In genomic region chr19:42488783-42489521, GRCh38 we compare ENCODE assay signal across 28 cellular contexts. TPM values are rescaled to one million over a fixed set of nuclear protein-coding genes. Genes with fewer than 3 reads are reported as not detected.
DNase-seq lines count a peak whose midpoint lies in the region; TF ChIP-seq lines count a peak whose summit lies in the region.
"Had no signal": no experiment of that assay in that cellular context is flagged by ENCODE, and none has a peak within 500 bp of the region (broad histone marks: within the 10 kb centered on the region; RNA-seq: fewer than 3 reads in every experiment).

No MANE protein-coding gene starts in this region.

- TF ChIP-seq CTCF in mammary epithelial cell (conservative IDR thresholded peaks at IDR 0.05 in 1 of 2, IDR thresholded peaks at IDR 0.05 in 1 of 2; ENCODE audit: extremely low read depth in 1 of 2, insufficient read depth in 1 of 2, low read depth in 1 of 2, low read length in 2 of 2) = no peak
- TF ChIP-seq CTCF in progenitor cell of endocrine pancreas (IDR thresholded peaks at IDR 0.05; ENCODE audit: unreplicated experiment) = no peak
- TF ChIP-seq CTCF in RWPE1 (conservative IDR thresholded peaks at IDR 0.05; ENCODE audit: low read depth) = no peak

- BruUV-seq in mammary epithelial cell (replicated peaks; lab: Mats Ljungman, UMichigan) = no TSS peak

- H3K27me3 Mint-ChIP-seq in progenitor cell of endocrine pancreas = no peaks in the 10 kb centered on the region
- H3K27me3 Mint-ChIP-seq: activated B cell treated with CpG ODN at 0.5 μM for 24 hours; activated CD4-positive, alpha-beta memory T cell treated with anti-CD3 and anti-CD28 coated beads for 36 hours had no signal

- no peak overlapping the region for H3K4me3 ChIP-seq in mammary epithelial cell (replicated peaks in 1 of 3; ENCODE audit: insufficient read depth in 1 of 3, low read depth in 2 of 3, low read length in 3 of 3)
- H3K4me3 ChIP-seq: coronary artery, heart left ventricle, spleen, stomach, upper lobe of right lung had no signal

- H3K4me1 Mint-ChIP-seq in progenitor cell of endocrine pancreas (ENCODE audit: low read depth) = peaks cover 23% of the 10 kb centered on the region
- H3K4me1 Mint-ChIP-seq: activated B cell treated with CpG ODN at 0.5 μM for 24 hours had no signal

- H3K9ac ChIP-seq in mammary epithelial cell (ENCODE audit: insufficient read depth, low read length) = no peak overlapping the region

- H3K4me1 ChIP-seq in mammary epithelial cell (ENCODE audit: insufficient read depth, low read length) = peaks cover 4% of the 10 kb centered on the region
- H3K4me1 ChIP-seq: BE2C, spleen, upper lobe of right lung had no signal

- no peaks in the 10 kb centered on the region for H3K79me2 ChIP-seq in mammary epithelial cell (ENCODE audit: insufficient read depth, low read length)

- no peaks in the 10 kb centered on the region for H3K27me3 ChIP-seq in mammary epithelial cell (ENCODE audit: insufficient read depth, low read length)
- H3K27me3 ChIP-seq: brain microvascular endothelial cell, heart left ventricle, neutrophil, spleen, stomach, upper lobe of right lung had no signal

- H3K27ac ChIP-seq in mammary epithelial cell (ENCODE audit: insufficient read depth, low read depth, low read length) (no peak overlapping the region), RWPE1 (no peak overlapping the region)
- H3K27ac ChIP-seq: brain microvascular endothelial cell, coronary artery, heart left ventricle, neutrophil, spleen, upper lobe of right lung had no signal

- no peaks in the 10 kb centered on the region for H4K20me1 ChIP-seq in mammary epithelial cell (ENCODE audit: insufficient read depth, low read length)

- H3K9me3 Mint-ChIP-seq in progenitor cell of endocrine pancreas (ENCODE audit: low read depth) = no peaks in the 10 kb centered on the region
- H3K9me3 Mint-ChIP-seq: activated B cell treated with CpG ODN at 0.5 μM for 24 hours; activated CD4-positive, alpha-beta memory T cell treated with anti-CD3 and anti-CD28 coated beads for 36 hours; T-helper 2 cell treated with Interferon-gamma antibody and Interleukin-4, amounts not matched to agents 5 μg/mL and 100 μg/mL, for 36 hours had no signal

- POLR2A ChIA-PET in RWPE1 (lab: Yijun Ruan, JAX; ENCODE audit: low non-redundant PET) = no interaction called here

- no peaks in the 10 kb centered on the region for H3K36me3 ChIP-seq in mammary epithelial cell (ENCODE audit: insufficient read depth, low read length)
- H3K36me3 ChIP-seq: BE2C, brain microvascular endothelial cell, heart left ventricle, neutrophil, spleen, stomach, upper lobe of right lung had no signal

- H3K4me3 Mint-ChIP-seq in progenitor cell of endocrine pancreas (ENCODE audit: low read depth) = no peak overlapping the region
- H3K4me3 Mint-ChIP-seq: activated B cell treated with CpG ODN at 0.5 μM for 24 hours; activated CD4-positive, alpha-beta memory T cell treated with anti-CD3 and anti-CD28 coated beads for 36 hours; T-helper 2 cell treated with Interferon-gamma antibody and Interleukin-4, amounts not matched to agents 5 μg/mL and 100 μg/mL, for 36 hours had no signal

- no peak overlapping the region for H3K4me2 ChIP-seq in mammary epithelial cell (ENCODE audit: insufficient read depth, low read depth, low read length)

- WGBS in mammary epithelial cell (ENCODE audit: low coverage, missing lambda C conversion rate) = 25% methylated on average over 6 of the region's 6 CpGs

- intact Hi-C loops in mammary epithelial cell (cut with micrococcal nuclease) = no loop called here

- no peak overlapping the region for H2AFZ ChIP-seq in mammary epithelial cell (ENCODE audit: low read depth, low read length)

- no peaks in the 10 kb centered on the region for H3K36me3 Mint-ChIP-seq in progenitor cell of endocrine pancreas (ENCODE audit: insufficient read depth)
- H3K36me3 Mint-ChIP-seq: activated CD4-positive, alpha-beta memory T cell treated with anti-CD3 and anti-CD28 coated beads for 36 hours had no signal

- H3K27ac Mint-ChIP-seq in progenitor cell of endocrine pancreas = peak overlapping the region; percentile 92
- H3K27ac Mint-ChIP-seq: activated B cell treated with CpG ODN at 0.5 μM for 24 hours; activated CD4-positive, alpha-beta memory T cell treated with anti-CD3 and anti-CD28 coated beads for 36 hours; T-helper 2 cell treated with Interferon-gamma antibody and Interleukin-4, amounts not matched to agents 5 μg/mL and 100 μg/mL, for 36 hours had no signal

- H3K9me3 ChIP-seq in mammary epithelial cell (replicated peaks; ENCODE audit: insufficient read depth, low read length) = no peaks in the 10 kb centered on the region
- H3K9me3 ChIP-seq: BE2C, heart left ventricle, neutrophil, spleen, stomach, upper lobe of right lung had no signal

- DNase-seq in NCI-H146 (lab: John Stamatoyannopoulos, UW) (peak; percentile 29), NCI-H146 treated with DMSO at 0.1 percent for 48 hours (lab: John Stamatoyannopoulos, UW; ENCODE audit: unreplicated experiment) (no peak), MV-4-11 (lab: John Stamatoyannopoulos, UW) (peak; percentile 14), mammary epithelial cell (peak; percentile 21), progenitor cell of endocrine pancreas (ENCODE audit: low spot score, unreplicated experiment) (no peak), D341Med (ENCODE audit: low spot score) (no peak), cortex of kidney (lab: John Stamatoyannopoulos, UW) (no peak), RWPE1 (ENCODE audit: low spot score) (no peak)
- DNase-seq: 8988T; activated B cell treated with CpG ODN at 0.5 μM for 24 hours; activated CD4-positive, alpha-beta memory T cell treated with anti-CD3 and anti-CD28 coated beads for 36 hours; activated effector memory CD4-positive, alpha-beta T cell treated with anti-CD3 and anti-CD28 coated beads, Interleukin-2, amount 50 U/mL, for 16 hours; BE2C; brain microvascular endothelial cell; heart left ventricle; KBM-7; left ventricle myocardium superior; NCI-H2171 treated with DMSO at 0.1 percent for 48 hours; NCI-H82; spleen; stimulated activated CD4-positive, alpha-beta T cell treated with anti-CD3 and anti-CD28 coated beads, Interleukin-4, amount 100 ng/mL, for 24 hours; stomach; upper lobe of right lung had no signal

- CTCF ChIA-PET in mammary epithelial cell (lab: Charles Lee; ENCODE audit: low non-redundant PET) = no interaction called here
- CTCF ChIA-PET in RWPE1 (lab: Yijun Ruan, JAX) = no interaction called here

- in situ Hi-C loops in mammary epithelial cell (cut with MboI; ENCODE audit: low sequenced_read_pairs in 2 of 2) = no loop called here

- dilution Hi-C loops in mammary epithelial cell (cut with HindIII; ENCODE audit: low sequenced_read_pairs) = no loop called here

RNA-seq across cellular contexts. Expression of gene CEACAM1, which starts 39.3 kb away (rescaled TPM):
- total RNA-seq in mammary epithelial cell = 1 to 10 TPM; 1.8 to 3.6 TPM
- polyA plus RNA-seq in mammary epithelial cell = 10.3 TPM
- 19.3 TPM for polyA minus RNA-seq in mammary epithelial cell
- total RNA-seq in progenitor cell of endocrine pancreas = 0.69 and 1.9 TPM in 2 replicates

RNA-seq across cellular contexts. Expression of gene CXCL17, which starts 46.2 kb away (rescaled TPM):
- total RNA-seq in mammary epithelial cell (under 1 TPM in 1 of 2 donors, not detected in 1; 0.17 TPM), progenitor cell of endocrine pancreas (0.48 and 0.64 TPM in 2 replicates)
- not detected for polyA plus RNA-seq in mammary epithelial cell
- not detected for polyA minus RNA-seq in mammary epithelial cell
- total RNA-seq: activated B cell treated with CpG ODN at 0.5 μM for 24 hours; activated CD4-positive, alpha-beta memory T cell treated with anti-CD3 and anti-CD28 coated beads for 36 hours; G401; heart left ventricle; left ventricle myocardium superior; renal cortical epithelial cell; spleen had no signal
- polyA plus RNA-seq: heart left ventricle had no signal

Comparison
In these comparisons a context has a peak if more than half of its experiments do, and no peak if none do; other contexts are left out.
1. DNase-seq: peak in NCI-H146 (single experiment), MV-4-11 (single experiment) and mammary epithelial cell (single experiment); none in NCI-H146 treated with DMSO at 0.1 percent for 48 hours (single experiment), progenitor cell of endocrine pancreas (single experiment), D341Med (single experiment), cortex of kidney (single experiment) and RWPE1 (single experiment).